Comparison of ENCODE assay signal across 20 cellular contexts in genomic region chr21:44955141-44955802, GRCh38. TPM values are rescaled to one million over a fixed set of nuclear protein-coding genes. Genes with fewer than 3 reads are reported as not detected.
A peak's percentile ranks its signal among the peaks of the same experiment; 100 is the strongest.
DNase-seq lines count a peak whose midpoint lies in the region; ATAC-seq and TF ChIP-seq lines count a peak whose summit lies in the region.
"Had no signal": no experiment of that assay in that cellular context is flagged by ENCODE, and none has a peak within 500 bp of the region (broad histone marks: within the 10 kb centered on the region; RNA-seq: fewer than 3 reads in every experiment).

No MANE protein-coding gene starts in this region.

- H3K27ac ChIP-seq in caudate nucleus (ENCODE audit: low read depth, low read length), result no peak overlapping the region
- no peak overlapping the region for H3K27ac ChIP-seq in mesenchymal stem cell (ENCODE audit: low read length, poor library complexity, severe bottlenecking)
- H3K27ac ChIP-seq in upper lobe of right lung, result no peak overlapping the region
- H3K27ac ChIP-seq: foreskin keratinocyte had no signal

- peaks cover 52% of the 10 kb centered on the region for H3K4me1 ChIP-seq in mesenchymal stem cell (ENCODE audit: control insufficient read depth, insufficient read depth, low read depth, low read length)
- H3K4me1 ChIP-seq in upper lobe of right lung, result peaks cover 11% of the 10 kb centered on the region
- H3K4me1 ChIP-seq: foreskin keratinocyte had no signal

- no peak overlapping the region for H3K4me3 Mint-ChIP-seq in activated CD8-positive, alpha-beta T cell treated with anti-CD3 and anti-CD28 coated beads, Interleukin-2, amount 10 ng/mL, durations not matched to agents 7 days and 5 days

- no peak for TF ChIP-seq CTCF in upper lobe of right lung (IDR thresholded peaks at IDR 0.05)

- H3K23ac ChIP-seq in mesenchymal stem cell (ENCODE audit: low read length in 2 of 2), result no peak overlapping the region

- H4K8ac ChIP-seq in mesenchymal stem cell (ENCODE audit: low read length), result no peak overlapping the region

- peaks cover 45% of the 10 kb centered on the region for H3K79me1 ChIP-seq in mesenchymal stem cell (replicated peaks; ENCODE audit: low read length, poor library complexity, severe bottlenecking)

- no peak overlapping the region for H3K18ac ChIP-seq in mesenchymal stem cell (ENCODE audit: low read depth in 1 of 2, low read length in 2 of 2)

- no peak overlapping the region for H2AK5ac ChIP-seq in mesenchymal stem cell (ENCODE audit: low read length, severe bottlenecking)

- WGBS in mesenchymal stem cell, result 87% methylated on average over 21 of the region's 21 CpGs

- intact Hi-C loops in upper lobe of right lung (cut with DNase I), result no loop called here

- no peak overlapping the region for H2BK15ac ChIP-seq in mesenchymal stem cell (ENCODE audit: low read depth, poor library complexity, severe bottlenecking)

- no peaks in the 10 kb centered on the region for H3K4me1 Mint-ChIP-seq in activated CD8-positive, alpha-beta T cell treated with anti-CD3 and anti-CD28 coated beads, Interleukin-2, amount 10 ng/mL, durations not matched to agents 7 days and 5 days (ENCODE audit: low read depth)

- peaks cover 21% of the 10 kb centered on the region for H3K36me3 Mint-ChIP-seq in activated CD8-positive, alpha-beta T cell treated with anti-CD3 and anti-CD28 coated beads, Interleukin-2, amount 10 ng/mL, durations not matched to agents 7 days and 5 days (ENCODE audit: low read depth)

- H3K36me3 ChIP-seq in mesenchymal stem cell (ENCODE audit: control insufficient read depth in 1 of 2, insufficient read depth in 2 of 2, low read depth in 1 of 2, low read length in 2 of 2) (peaks cover 19 to 75% of the 10 kb centered on the region in 2 experiments), upper lobe of right lung (peaks cover 8% of the 10 kb centered on the region)

- CTCF ChIA-PET in activated CD8-positive, alpha-beta T cell treated with anti-CD3 and anti-CD28 coated beads, Interleukin-2, amount 10 ng/mL, durations not matched to agents 7 days and 5 days (lab: Charles Lee), result interaction anchor here (2.0 to 14.2 kb wide), 2 partner anchors 173 to 182 kb away, joined by 11 to 187 read pairs; no protein-coding TSS in a partner anchor

- ATAC-seq in upper lobe of right lung (no peak), GM18873 (IDR thresholded peaks at IDR 0.05; ENCODE audit: low FRiP score, unreplicated experiment) (no peak)
- ATAC-seq in activated CD8-positive, alpha-beta T cell treated with anti-CD3 and anti-CD28 coated beads, Interleukin-2, amount 10 ng/mL, durations not matched to agents 7 days and 5 days, result no peak
- ATAC-seq: foreskin keratinocyte, left colon had no signal

- H2BK120ac ChIP-seq in mesenchymal stem cell (ENCODE audit: low read depth, low read length), result no peak overlapping the region

- H3K27me3 Mint-ChIP-seq in activated CD8-positive, alpha-beta T cell treated with anti-CD3 and anti-CD28 coated beads, Interleukin-2, amount 10 ng/mL, durations not matched to agents 7 days and 5 days (ENCODE audit: low read depth), result no peaks in the 10 kb centered on the region

- H3K27me3 ChIP-seq in mesenchymal stem cell (ENCODE audit: control insufficient read depth in 1 of 2, insufficient read depth in 1 of 2, low read length in 2 of 2), result no peaks in the 10 kb centered on the region
- H3K27me3 ChIP-seq in upper lobe of right lung, result no peaks in the 10 kb centered on the region
- H3K27me3 ChIP-seq: foreskin keratinocyte had no signal

- H3K9ac ChIP-seq in mesenchymal stem cell (ENCODE audit: low read length), result no peak overlapping the region
- H3K9ac ChIP-seq: SK-N-SH had no signal

- H3K14ac ChIP-seq in mesenchymal stem cell (ENCODE audit: low read length in 2 of 2), result no peak overlapping the region

- peak; percentile 49 for DNase-seq in NCI-H2171 treated with DMSO at 0.1 percent for 48 hours (lab: John Stamatoyannopoulos, UW)
- no peak for DNase-seq in NCI-H2171 (lab: John Stamatoyannopoulos, UW)
- DNase-seq in caudate nucleus (lab: John Stamatoyannopoulos, UW), result peak in 39 of 61 donors; percentile 26 to 92 (median 59)
- DNase-seq in mesenchymal stem cell, result peak; percentile 65
- peak; percentile 51 for DNase-seq in upper lobe of right lung
- no peak for DNase-seq in activated CD8-positive, alpha-beta T cell treated with anti-CD3 and anti-CD28 coated beads, Interleukin-2, amount 10 ng/mL, durations not matched to agents 7 days and 5 days
- DNase-seq in DMS53 treated with DMSO at 0.1 percent for 48 hours (lab: John Stamatoyannopoulos, UW; ENCODE audit: unreplicated experiment), result no peak
- DNase-seq: 8988T; activated CD4-positive, CD25-positive, alpha-beta regulatory T cell treated with anti-CD3 and anti-CD28 coated beads, Interleukin-2, amount 50 U/mL, for 72 hours; activated effector memory CD4-positive, alpha-beta T cell treated with anti-CD3 and anti-CD28 coated beads, Interleukin-2, amount 50 U/mL, for 16 hours; C1 segment of cervical spinal cord; foreskin keratinocyte; left colon; NCI-H1417; NCI-H82; SK-N-SH; stimulated activated CD8-positive, alpha-beta memory T cell treated with anti-CD3 and anti-CD28 coated beads, Interleukin-4, amount 100 ng/mL, for 48 hours; T1000 had no signal

- H3K4me2 ChIP-seq in mesenchymal stem cell (ENCODE audit: low read length, poor library complexity, severe bottlenecking), result no peak overlapping the region
- H3K4me2 ChIP-seq: SK-N-SH had no signal

- H2BK12ac ChIP-seq in mesenchymal stem cell (ENCODE audit: low read length in 2 of 2), result no peak overlapping the region

- no peaks in the 10 kb centered on the region for H3K9me3 ChIP-seq in mesenchymal stem cell (ENCODE audit: control insufficient read depth, low read length)
- no peaks in the 10 kb centered on the region for H3K9me3 ChIP-seq in upper lobe of right lung
- H3K9me3 ChIP-seq: SK-N-SH had no signal

- POLR2A ChIA-PET in activated CD8-positive, alpha-beta T cell treated with anti-CD3 and anti-CD28 coated beads, Interleukin-2, amount 10 ng/mL, durations not matched to agents 7 days and 5 days (lab: Charles Lee), result no interaction called here

- H2BK5ac ChIP-seq in mesenchymal stem cell (ENCODE audit: low read depth, low read length, poor library complexity, severe bottlenecking), result no peak overlapping the region

- H4K91ac ChIP-seq in mesenchymal stem cell (ENCODE audit: low read length), result no peak overlapping the region

- no peak overlapping the region for H3K27ac Mint-ChIP-seq in activated CD8-positive, alpha-beta T cell treated with anti-CD3 and anti-CD28 coated beads, Interleukin-2, amount 10 ng/mL, durations not matched to agents 7 days and 5 days

- H3K4ac ChIP-seq in mesenchymal stem cell (ENCODE audit: low read depth in 1 of 2, low read length in 2 of 2), result no peak overlapping the region

- no peak overlapping the region for H3K4me3 ChIP-seq in mesenchymal stem cell (ENCODE audit: insufficient read depth in 1 of 2, low read depth in 1 of 2, low read length in 2 of 2)
- no peak overlapping the region for H3K4me3 ChIP-seq in upper lobe of right lung

- H3K9me3 Mint-ChIP-seq in activated CD8-positive, alpha-beta T cell treated with anti-CD3 and anti-CD28 coated beads, Interleukin-2, amount 10 ng/mL, durations not matched to agents 7 days and 5 days (ENCODE audit: insufficient read depth), result no peaks in the 10 kb centered on the region

- no peak overlapping the region for H2AFZ ChIP-seq in mesenchymal stem cell (ENCODE audit: low read depth, low read length)

RNA-seq across cellular contexts. Expression of gene SLX9, which starts 15.4 kb away (rescaled TPM):
- polyA plus RNA-seq in mesenchymal stem cell (2013, experiment 1 of 2), result 14.7 TPM
- 15.1 TPM for polyA plus RNA-seq in mesenchymal stem cell (2013, experiment 2 of 2)
- total RNA-seq in upper lobe of right lung, result 22.8 TPM
- total RNA-seq in activated CD8-positive, alpha-beta T cell treated with anti-CD3 and anti-CD28 coated beads, Interleukin-2, amount 10 ng/mL, durations not matched to agents 7 days and 5 days, result 10 to 100 TPM; 56.6 to 60.4 TPM

RNA-seq across cellular contexts. Expression of gene ITGB2, which starts 34.6 kb away (rescaled TPM):
- polyA plus RNA-seq in mesenchymal stem cell (2013, experiment 1 of 2), result 0.40 TPM
- polyA plus RNA-seq in mesenchymal stem cell (2013, experiment 2 of 2), result 0.14 TPM
- total RNA-seq in upper lobe of right lung, result 370 TPM
- 100 to 1,000 TPM; 503 to 530 TPM for total RNA-seq in activated CD8-positive, alpha-beta T cell treated with anti-CD3 and anti-CD28 coated beads, Interleukin-2, amount 10 ng/mL, durations not matched to agents 7 days and 5 days
- total RNA-seq: HT-29 had no signal

Comparison
In these comparisons a context has a peak if more than half of its experiments do, and no peak if none do; other contexts are left out.
1. DNase-seq: peak in NCI-H2171 treated with DMSO at 0.1 percent for 48 hours (single experiment), caudate nucleus (39 of 61), mesenchymal stem cell (single experiment) and upper lobe of right lung (single experiment); none in NCI-H2171 (single experiment), activated CD8-positive, alpha-beta T cell treated with anti-CD3 and anti-CD28 coated beads, Interleukin-2, amount 10 ng/mL, durations not matched to agents 7 days and 5 days (single experiment) and DMS53 treated with DMSO at 0.1 percent for 48 hours (single experiment).